1 cellular context compared by ENCODE assay signal in the genomic region with DNA sequence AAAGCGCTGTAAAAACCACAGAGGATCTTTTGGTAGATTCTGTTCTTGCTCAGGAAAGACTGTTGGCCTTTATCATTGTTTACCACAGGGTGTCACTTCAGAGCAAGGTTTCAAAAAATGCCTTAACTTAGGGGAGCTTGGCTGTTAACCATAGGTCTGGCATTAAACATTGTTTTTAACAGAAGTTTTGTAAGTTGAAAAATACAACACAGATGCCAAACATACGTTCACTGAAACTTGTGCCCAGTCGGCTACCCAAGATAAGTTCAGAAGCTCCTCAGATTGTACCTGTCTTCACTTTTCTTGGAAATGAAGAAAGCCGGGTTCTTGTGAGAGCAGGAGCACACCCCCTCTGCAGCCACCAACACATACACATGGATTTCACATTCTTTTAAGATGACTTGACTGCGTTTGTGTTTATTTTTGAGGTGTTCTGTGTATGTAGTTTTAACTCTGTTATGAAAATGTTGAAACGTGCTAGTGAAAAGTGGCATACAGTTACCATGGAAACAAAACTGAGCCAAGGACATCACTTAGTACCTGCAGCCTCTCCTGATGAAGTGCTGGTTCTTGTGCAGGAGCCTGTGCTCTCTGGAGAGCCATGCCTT.
TF ChIP-seq lines count a peak whose summit lies in the region.

No MANE protein-coding gene starts in this region.

TF ChIP-seq in IMR-90, 13 proteins besides CTCF, POLR2A, EP300 and RAD21 (continued from another document):
- TF ChIP-seq, protein P1, sequence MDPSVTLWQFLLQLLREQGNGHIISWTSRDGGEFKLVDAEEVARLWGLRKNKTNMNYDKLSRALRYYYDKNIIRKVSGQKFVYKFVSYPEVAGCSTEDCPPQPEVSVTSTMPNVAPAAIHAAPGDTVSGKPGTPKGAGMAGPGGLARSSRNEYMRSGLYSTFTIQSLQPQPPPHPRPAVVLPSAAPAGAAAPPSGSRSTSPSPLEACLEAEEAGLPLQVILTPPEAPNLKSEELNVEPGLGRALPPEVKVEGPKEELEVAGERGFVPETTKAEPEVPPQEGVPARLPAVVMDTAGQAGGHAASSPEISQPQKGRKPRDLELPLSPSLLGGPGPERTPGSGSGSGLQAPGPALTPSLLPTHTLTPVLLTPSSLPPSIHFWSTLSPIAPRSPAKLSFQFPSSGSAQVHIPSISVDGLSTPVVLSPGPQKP (IDR thresholded peaks at IDR 0.05; ENCODE audit: borderline replicate concordance, low read depth, low read length) = no peak
- TF ChIP-seq NFE2L2 (IDR thresholded peaks at IDR 0.05; ENCODE audit: low read depth, low read length) (peak; percentile 13; the same call in 1 of the 2 replicates), FOS (IDR thresholded peaks at IDR 0.05; ENCODE audit: low read depth, low read length) (peak; percentile 87), SMC3 (IDR thresholded peaks at IDR 0.05; ENCODE audit: low read depth, low read length) (peak; percentile 89), CEBPB (IDR thresholded peaks at IDR 0.05; ENCODE audit: low read depth, low read length) (peak; percentile 45; the same call in 1 of the 2 replicates), CHD1 (IDR thresholded peaks at IDR 0.05; ENCODE audit: low read depth, low read length) (no peak), BHLHE40 (IDR thresholded peaks at IDR 0.05; ENCODE audit: low read depth, low read length) (peak; percentile 96), MAFK (IDR thresholded peaks at IDR 0.05; ENCODE audit: low read depth, low read length) (no peak), RCOR1 (IDR thresholded peaks at IDR 0.05; ENCODE audit: insufficient replicate concordance, low read length) (no peak), MXI1 (IDR thresholded peaks at IDR 0.05; ENCODE audit: borderline replicate concordance, low read depth, low read length) (peak; percentile 83; the same call in 1 of the 2 replicates)
